Comparison of ENCODE assay signal across 1 cellular context in the genomic region with DNA sequence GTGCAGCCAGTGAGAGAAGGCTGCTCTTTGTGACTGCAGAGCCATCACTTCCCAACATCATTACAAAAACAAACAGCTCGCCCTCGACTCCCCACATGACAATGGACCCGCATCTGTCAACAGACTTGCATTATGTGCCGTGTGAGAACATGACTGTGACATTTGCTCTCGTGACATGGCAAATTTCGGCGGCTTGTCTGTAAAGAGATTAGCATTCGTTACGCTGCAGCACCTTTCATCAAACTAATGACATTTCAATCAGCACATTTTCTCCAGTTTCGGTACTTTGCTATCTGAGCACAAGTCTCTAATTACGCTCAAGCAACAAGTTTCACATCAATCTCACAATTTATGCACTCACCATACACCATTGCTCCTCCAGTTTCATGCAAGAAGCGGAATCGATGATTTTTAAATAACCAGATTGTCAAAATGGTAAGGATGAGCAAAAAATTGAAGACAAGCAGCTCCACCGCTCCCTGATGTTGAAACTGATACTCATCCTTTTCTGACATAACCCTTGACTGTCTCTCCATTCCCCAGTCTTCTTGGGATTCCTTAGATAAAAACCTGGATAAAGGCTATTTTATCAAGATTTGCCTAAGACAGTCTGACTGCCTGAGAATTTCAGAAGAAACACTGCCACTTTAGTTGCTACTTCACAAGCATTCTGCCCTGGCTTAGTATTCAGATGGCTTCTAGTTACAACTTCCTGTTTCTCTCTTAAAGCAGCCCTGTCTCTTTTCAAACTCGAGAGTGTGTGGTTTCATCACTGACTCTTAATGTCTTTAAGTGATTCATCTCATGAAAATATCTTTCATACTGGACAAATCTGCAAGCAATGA.
TF ChIP-seq lines count a peak whose summit lies in the region.

A gene (minus strand): TSS at position 682 of the 845 bp plus-strand sequence. CDS start 146 bp downstream, at position 536.

TF ChIP-seq in IMR-90, 13 proteins besides CTCF, POLR2A, EP300 and RAD21 (continued from another document):
- TF ChIP-seq NFE2L2 (IDR thresholded peaks at IDR 0.05; ENCODE audit: low read depth, low read length), result peak; percentile 19; the same call in 1 of the 2 replicates
- TF ChIP-seq RFX5 (IDR thresholded peaks at IDR 0.05; ENCODE audit: low read depth, low read length), result no peak
- TF ChIP-seq CEBPB (IDR thresholded peaks at IDR 0.05; ENCODE audit: low read depth, low read length), result no peak
